In genomic region chr14:94400454-94400853, GRCh38 we compare ENCODE assay signal across 1 cellular context.
TF ChIP-seq lines count a peak whose summit lies in the region.

No MANE protein-coding gene starts in this region.

TF ChIP-seq in HepG2, 621 proteins besides CTCF, POLR2A, EP300 and RAD21 (continues in another document):
- peak; percentile 41; the same call in 1 of the 2 replicates for TF ChIP-seq CREM (IDR thresholded peaks at IDR 0.05)
- no peak for TF ChIP-seq CREM (CRISPR knock-in tag; IDR thresholded peaks at IDR 0.05)
- TF ChIP-seq MAZ (IDR thresholded peaks at IDR 0.05; ENCODE audit: borderline replicate concordance, low read depth, low read length): no peak
- TF ChIP-seq MAZ (CRISPR knock-in tag; IDR thresholded peaks at IDR 0.05; ENCODE audit: low read depth): no peak
- no peak for TF ChIP-seq ZNF512B (CRISPR knock-in tag; IDR thresholded peaks at IDR 0.05; ENCODE audit: borderline replicate concordance)
- TF ChIP-seq, protein P1, sequence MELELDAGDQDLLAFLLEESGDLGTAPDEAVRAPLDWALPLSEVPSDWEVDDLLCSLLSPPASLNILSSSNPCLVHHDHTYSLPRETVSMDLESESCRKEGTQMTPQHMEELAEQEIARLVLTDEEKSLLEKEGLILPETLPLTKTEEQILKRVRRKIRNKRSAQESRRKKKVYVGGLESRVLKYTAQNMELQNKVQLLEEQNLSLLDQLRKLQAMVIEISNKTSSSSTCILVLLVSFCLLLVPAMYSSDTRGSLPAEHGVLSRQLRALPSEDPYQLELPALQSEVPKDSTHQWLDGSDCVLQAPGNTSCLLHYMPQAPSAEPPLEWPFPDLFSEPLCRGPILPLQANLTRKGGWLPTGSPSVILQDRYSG (CRISPR knock-in tag; IDR thresholded peaks at IDR 0.05): no peak
- TF ChIP-seq BCLAF1 (IDR thresholded peaks at IDR 0.05): no peak
- TF ChIP-seq ZNF720 (CRISPR knock-in tag; IDR thresholded peaks at IDR 0.05): no peak
- no peak for TF ChIP-seq ZNF382 (CRISPR knock-in tag; IDR thresholded peaks at IDR 0.05; ENCODE audit: borderline replicate concordance)
- no peak for TF ChIP-seq HMG20B (CRISPR knock-in tag; conservative IDR thresholded peaks at IDR 0.05)
- no peak for TF ChIP-seq GMEB1 (CRISPR knock-in tag; IDR thresholded peaks at IDR 0.05; ENCODE audit: borderline replicate concordance)
- no peak for TF ChIP-seq PCBP2 (optimal IDR thresholded peaks at IDR 0.05; ENCODE audit: low read depth, low read length, poor library complexity, severe bottlenecking)
- TF ChIP-seq, protein P2, sequence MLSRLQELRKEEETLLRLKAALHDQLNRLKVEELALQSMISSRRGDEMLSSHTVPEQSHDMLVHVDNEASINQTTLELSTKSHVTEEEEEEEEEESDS (CRISPR knock-in tag; IDR thresholded peaks at IDR 0.05; ENCODE audit: borderline replicate concordance): no peak
- TF ChIP-seq, protein P3, sequence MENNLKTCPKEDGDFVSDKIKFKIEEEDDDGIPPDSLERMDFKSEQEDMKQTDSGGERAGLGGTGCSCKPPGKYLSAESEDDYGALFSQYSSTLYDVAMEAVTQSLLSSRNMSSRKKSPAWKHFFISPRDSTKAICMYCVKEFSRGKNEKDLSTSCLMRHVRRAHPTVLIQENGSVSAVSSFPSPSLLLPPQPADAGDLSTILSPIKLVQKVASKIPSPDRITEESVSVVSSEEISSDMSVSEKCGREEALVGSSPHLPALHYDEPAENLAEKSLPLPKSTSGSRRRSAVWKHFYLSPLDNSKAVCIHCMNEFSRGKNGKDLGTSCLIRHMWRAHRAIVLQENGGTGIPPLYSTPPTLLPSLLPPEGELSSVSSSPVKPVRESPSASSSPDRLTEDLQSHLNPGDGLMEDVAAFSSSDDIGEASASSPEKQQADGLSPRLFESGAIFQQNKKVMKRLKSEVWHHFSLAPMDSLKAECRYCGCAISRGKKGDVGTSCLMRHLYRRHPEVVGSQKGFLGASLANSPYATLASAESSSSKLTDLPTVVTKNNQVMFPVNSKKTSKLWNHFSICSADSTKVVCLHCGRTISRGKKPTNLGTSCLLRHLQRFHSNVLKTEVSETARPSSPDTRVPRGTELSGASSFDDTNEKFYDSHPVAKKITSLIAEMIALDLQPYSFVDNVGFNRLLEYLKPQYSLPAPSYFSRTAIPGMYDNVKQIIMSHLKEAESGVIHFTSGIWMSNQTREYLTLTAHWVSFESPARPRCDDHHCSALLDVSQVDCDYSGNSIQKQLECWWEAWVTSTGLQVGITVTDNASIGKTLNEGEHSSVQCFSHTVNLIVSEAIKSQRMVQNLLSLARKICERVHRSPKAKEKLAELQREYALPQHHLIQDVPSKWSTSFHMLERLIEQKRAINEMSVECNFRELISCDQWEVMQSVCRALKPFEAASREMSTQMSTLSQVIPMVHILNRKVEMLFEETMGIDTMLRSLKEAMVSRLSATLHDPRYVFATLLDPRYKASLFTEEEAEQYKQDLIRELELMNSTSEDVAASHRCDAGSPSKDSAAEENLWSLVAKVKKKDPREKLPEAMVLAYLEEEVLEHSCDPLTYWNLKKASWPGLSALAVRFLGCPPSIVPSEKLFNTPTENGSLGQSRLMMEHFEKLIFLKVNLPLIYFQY (CRISPR knock-in tag; IDR thresholded peaks at IDR 0.05; ENCODE audit: borderline replicate concordance): peak; percentile 74; the same call in 1 of the 2 replicates
- no peak for TF ChIP-seq MTA3 (CRISPR knock-in tag; IDR thresholded peaks at IDR 0.05)
- TF ChIP-seq ZFP36 (IDR thresholded peaks at IDR 0.05; ENCODE audit: borderline replicate concordance, low read depth, low read length, partially characterized antibody): no peak
- no peak for TF ChIP-seq DMTF1 (CRISPR knock-in tag; IDR thresholded peaks at IDR 0.05)
- TF ChIP-seq, protein P4, sequence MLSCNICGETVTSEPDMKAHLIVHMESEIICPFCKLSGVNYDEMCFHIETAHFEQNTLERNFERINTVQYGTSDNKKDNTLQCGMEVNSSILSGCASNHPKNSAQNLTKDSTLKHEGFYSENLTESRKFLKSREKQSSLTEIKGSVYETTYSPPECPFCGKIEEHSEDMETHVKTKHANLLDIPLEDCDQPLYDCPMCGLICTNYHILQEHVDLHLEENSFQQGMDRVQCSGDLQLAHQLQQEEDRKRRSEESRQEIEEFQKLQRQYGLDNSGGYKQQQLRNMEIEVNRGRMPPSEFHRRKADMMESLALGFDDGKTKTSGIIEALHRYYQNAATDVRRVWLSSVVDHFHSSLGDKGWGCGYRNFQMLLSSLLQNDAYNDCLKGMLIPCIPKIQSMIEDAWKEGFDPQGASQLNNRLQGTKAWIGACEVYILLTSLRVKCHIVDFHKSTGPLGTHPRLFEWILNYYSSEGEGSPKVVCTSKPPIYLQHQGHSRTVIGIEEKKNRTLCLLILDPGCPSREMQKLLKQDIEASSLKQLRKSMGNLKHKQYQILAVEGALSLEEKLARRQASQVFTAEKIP (CRISPR knock-in tag; IDR thresholded peaks at IDR 0.05; ENCODE audit: borderline replicate concordance): no peak
- no peak for TF ChIP-seq DNMT3B (CRISPR knock-in tag; conservative IDR thresholded peaks at IDR 0.05)
- peak; percentile 23; the same call in 1 of the 2 replicates for TF ChIP-seq CEBPG (CRISPR knock-in tag; IDR thresholded peaks at IDR 0.05)
- TF ChIP-seq SP140L (CRISPR knock-in tag; IDR thresholded peaks at IDR 0.05; ENCODE audit: borderline replicate concordance): no peak
- no peak for TF ChIP-seq ZNF841 (CRISPR knock-in tag; IDR thresholded peaks at IDR 0.05; ENCODE audit: borderline replicate concordance)
- no peak for TF ChIP-seq POLR2AphosphoS5 (IDR thresholded peaks at IDR 0.05; ENCODE audit: low read depth, low read length)
- TF ChIP-seq, protein P5, sequence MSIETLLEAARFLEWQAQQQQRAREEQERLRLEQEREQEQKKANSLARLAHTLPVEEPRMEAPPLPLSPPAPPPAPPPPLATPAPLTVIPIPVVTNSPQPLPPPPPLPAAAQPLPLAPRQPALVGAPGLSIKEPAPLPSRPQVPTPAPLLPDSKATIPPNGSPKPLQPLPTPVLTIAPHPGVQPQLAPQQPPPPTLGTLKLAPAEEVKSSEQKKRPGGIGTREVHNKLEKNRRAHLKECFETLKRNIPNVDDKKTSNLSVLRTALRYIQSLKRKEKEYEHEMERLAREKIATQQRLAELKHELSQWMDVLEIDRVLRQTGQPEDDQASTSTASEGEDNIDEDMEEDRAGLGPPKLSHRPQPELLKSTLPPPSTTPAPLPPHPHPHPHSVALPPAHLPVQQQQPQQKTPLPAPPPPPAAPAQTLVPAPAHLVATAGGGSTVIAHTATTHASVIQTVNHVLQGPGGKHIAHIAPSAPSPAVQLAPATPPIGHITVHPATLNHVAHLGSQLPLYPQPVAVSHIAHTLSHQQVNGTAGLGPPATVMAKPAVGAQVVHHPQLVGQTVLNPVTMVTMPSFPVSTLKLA (IDR thresholded peaks at IDR 0.05): no peak
- no peak for TF ChIP-seq USF2 (IDR thresholded peaks at IDR 0.05; ENCODE audit: low read depth, low read length)
- no peak for TF ChIP-seq USF2 (CRISPR knock-in tag; IDR thresholded peaks at IDR 0.05; ENCODE audit: borderline replicate concordance)
- TF ChIP-seq, protein P6, sequence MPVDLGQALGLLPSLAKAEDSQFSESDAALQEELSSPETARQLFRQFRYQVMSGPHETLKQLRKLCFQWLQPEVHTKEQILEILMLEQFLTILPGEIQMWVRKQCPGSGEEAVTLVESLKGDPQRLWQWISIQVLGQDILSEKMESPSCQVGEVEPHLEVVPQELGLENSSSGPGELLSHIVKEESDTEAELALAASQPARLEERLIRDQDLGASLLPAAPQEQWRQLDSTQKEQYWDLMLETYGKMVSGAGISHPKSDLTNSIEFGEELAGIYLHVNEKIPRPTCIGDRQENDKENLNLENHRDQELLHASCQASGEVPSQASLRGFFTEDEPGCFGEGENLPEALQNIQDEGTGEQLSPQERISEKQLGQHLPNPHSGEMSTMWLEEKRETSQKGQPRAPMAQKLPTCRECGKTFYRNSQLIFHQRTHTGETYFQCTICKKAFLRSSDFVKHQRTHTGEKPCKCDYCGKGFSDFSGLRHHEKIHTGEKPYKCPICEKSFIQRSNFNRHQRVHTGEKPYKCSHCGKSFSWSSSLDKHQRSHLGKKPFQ (CRISPR knock-in tag; IDR thresholded peaks at IDR 0.05; ENCODE audit: insufficient replicate concordance): no peak
- 0 out of 2 replicates have a peak, but pooled peaks have one; percentile 13 for TF ChIP-seq GFI1 (CRISPR knock-in tag; IDR thresholded peaks at IDR 0.05; ENCODE audit: borderline replicate concordance)
- TF ChIP-seq FLYWCH1 (CRISPR knock-in tag; IDR thresholded peaks at IDR 0.05): no peak
- no peak for TF ChIP-seq GLI4 (CRISPR knock-in tag; IDR thresholded peaks at IDR 0.05; ENCODE audit: borderline replicate concordance)
- TF ChIP-seq, protein P7, sequence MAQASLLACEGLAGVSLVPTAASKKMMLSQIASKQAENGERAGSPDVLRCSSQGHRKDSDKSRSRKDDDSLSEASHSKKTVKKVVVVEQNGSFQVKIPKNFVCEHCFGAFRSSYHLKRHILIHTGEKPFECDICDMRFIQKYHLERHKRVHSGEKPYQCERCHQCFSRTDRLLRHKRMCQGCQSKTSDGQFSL (CRISPR knock-in tag; IDR thresholded peaks at IDR 0.05): no peak
- TF ChIP-seq ZNF230 (CRISPR knock-in tag; IDR thresholded peaks at IDR 0.05): no peak
- TF ChIP-seq NR1H2 (CRISPR knock-in tag; IDR thresholded peaks at IDR 0.05; ENCODE audit: borderline replicate concordance, low read depth): no peak
